Comparison of ENCODE assay signal across 1 cellular context in the genomic region with DNA sequence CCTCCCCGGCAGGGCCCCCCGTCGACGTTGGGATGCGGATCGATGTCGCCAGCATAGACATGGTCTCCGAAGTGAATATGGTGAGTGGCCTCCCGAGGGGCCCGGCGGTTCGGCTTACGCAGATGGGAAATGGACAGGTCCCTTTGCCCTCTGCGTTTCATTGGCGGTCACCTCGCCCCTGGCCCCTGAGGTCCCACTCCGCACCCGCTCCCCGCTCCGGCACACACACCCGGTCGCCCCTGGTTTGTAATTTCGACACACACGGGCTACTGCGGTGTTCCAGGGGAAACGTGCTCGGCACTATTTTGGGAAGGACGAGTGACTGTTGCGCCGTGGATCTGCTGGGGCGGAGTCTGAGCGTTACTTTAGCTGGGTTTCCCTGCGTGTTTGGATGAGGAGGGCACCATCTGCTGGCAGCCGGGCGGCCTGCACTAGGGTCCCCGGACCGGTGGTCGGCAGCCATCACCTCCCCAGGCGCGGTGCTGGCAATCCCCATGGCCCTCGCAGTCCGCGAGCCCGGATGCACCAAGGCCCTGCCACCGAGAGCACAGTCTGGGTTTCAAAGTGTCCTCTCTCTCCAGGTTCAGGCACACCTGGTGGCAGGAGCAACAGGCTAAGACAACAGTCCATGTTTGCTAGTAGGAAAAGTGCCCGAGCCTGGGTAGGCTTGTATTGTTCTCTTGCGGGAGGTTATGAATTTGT.
TF ChIP-seq lines count a peak whose summit lies in the region.

No MANE protein-coding gene starts in this region.

TF ChIP-seq in H1, 55 proteins besides CTCF, POLR2A, EP300 and RAD21 (continued from another document):
- TF ChIP-seq ASH2L (IDR thresholded peaks at IDR 0.05; ENCODE audit: low read length), result peak; percentile 78
- TF ChIP-seq, protein P1, sequence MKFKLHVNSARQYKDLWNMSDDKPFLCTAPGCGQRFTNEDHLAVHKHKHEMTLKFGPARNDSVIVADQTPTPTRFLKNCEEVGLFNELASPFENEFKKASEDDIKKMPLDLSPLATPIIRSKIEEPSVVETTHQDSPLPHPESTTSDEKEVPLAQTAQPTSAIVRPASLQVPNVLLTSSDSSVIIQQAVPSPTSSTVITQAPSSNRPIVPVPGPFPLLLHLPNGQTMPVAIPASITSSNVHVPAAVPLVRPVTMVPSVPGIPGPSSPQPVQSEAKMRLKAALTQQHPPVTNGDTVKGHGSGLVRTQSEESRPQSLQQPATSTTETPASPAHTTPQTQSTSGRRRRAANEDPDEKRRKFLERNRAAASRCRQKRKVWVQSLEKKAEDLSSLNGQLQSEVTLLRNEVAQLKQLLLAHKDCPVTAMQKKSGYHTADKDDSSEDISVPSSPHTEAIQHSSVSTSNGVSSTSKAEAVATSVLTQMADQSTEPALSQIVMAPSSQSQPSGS (IDR thresholded peaks at IDR 0.05; ENCODE audit: low read length), result no peak
- TF ChIP-seq RXRA (IDR thresholded peaks at IDR 0.05; ENCODE audit: insufficient read depth, low read depth, low read length), result no peak
- TF ChIP-seq BRCA1 (IDR thresholded peaks at IDR 0.05; ENCODE audit: low read depth, low read length), result no peak
- no peak; the same call in 1 of the 2 replicates for TF ChIP-seq CREB1 (IDR thresholded peaks at IDR 0.05)
- no peak for TF ChIP-seq POU5F1 (IDR thresholded peaks at IDR 0.05; ENCODE audit: low read depth, low read length)
- TF ChIP-seq GTF2F1 (IDR thresholded peaks at IDR 0.05; ENCODE audit: borderline replicate concordance, low read depth, low read length), result no peak
- TF ChIP-seq YY1 (IDR thresholded peaks at IDR 0.05; ENCODE audit: low read depth, low read length), result peak; percentile 85
- no peak for TF ChIP-seq GABPA (IDR thresholded peaks at IDR 0.05; ENCODE audit: borderline replicate concordance, insufficient read depth, low read length)
- no peak for TF ChIP-seq NRF1 (IDR thresholded peaks at IDR 0.05; ENCODE audit: low read depth, low read length)
- no peak for TF ChIP-seq TAF7 (optimal IDR thresholded peaks at IDR 0.05; ENCODE audit: borderline replicate concordance, low read depth, low read length)
- TF ChIP-seq RBBP5 (IDR thresholded peaks at IDR 0.05; ENCODE audit: borderline replicate concordance, low read depth, low read length), result peak; percentile 55; the same call in 1 of the 2 replicates
- no peak for TF ChIP-seq JUND (IDR thresholded peaks at IDR 0.05; ENCODE audit: low read length)
- TF ChIP-seq JUN (IDR thresholded peaks at IDR 0.05; ENCODE audit: low read depth, low read length), result no peak
- TF ChIP-seq, protein P2, sequence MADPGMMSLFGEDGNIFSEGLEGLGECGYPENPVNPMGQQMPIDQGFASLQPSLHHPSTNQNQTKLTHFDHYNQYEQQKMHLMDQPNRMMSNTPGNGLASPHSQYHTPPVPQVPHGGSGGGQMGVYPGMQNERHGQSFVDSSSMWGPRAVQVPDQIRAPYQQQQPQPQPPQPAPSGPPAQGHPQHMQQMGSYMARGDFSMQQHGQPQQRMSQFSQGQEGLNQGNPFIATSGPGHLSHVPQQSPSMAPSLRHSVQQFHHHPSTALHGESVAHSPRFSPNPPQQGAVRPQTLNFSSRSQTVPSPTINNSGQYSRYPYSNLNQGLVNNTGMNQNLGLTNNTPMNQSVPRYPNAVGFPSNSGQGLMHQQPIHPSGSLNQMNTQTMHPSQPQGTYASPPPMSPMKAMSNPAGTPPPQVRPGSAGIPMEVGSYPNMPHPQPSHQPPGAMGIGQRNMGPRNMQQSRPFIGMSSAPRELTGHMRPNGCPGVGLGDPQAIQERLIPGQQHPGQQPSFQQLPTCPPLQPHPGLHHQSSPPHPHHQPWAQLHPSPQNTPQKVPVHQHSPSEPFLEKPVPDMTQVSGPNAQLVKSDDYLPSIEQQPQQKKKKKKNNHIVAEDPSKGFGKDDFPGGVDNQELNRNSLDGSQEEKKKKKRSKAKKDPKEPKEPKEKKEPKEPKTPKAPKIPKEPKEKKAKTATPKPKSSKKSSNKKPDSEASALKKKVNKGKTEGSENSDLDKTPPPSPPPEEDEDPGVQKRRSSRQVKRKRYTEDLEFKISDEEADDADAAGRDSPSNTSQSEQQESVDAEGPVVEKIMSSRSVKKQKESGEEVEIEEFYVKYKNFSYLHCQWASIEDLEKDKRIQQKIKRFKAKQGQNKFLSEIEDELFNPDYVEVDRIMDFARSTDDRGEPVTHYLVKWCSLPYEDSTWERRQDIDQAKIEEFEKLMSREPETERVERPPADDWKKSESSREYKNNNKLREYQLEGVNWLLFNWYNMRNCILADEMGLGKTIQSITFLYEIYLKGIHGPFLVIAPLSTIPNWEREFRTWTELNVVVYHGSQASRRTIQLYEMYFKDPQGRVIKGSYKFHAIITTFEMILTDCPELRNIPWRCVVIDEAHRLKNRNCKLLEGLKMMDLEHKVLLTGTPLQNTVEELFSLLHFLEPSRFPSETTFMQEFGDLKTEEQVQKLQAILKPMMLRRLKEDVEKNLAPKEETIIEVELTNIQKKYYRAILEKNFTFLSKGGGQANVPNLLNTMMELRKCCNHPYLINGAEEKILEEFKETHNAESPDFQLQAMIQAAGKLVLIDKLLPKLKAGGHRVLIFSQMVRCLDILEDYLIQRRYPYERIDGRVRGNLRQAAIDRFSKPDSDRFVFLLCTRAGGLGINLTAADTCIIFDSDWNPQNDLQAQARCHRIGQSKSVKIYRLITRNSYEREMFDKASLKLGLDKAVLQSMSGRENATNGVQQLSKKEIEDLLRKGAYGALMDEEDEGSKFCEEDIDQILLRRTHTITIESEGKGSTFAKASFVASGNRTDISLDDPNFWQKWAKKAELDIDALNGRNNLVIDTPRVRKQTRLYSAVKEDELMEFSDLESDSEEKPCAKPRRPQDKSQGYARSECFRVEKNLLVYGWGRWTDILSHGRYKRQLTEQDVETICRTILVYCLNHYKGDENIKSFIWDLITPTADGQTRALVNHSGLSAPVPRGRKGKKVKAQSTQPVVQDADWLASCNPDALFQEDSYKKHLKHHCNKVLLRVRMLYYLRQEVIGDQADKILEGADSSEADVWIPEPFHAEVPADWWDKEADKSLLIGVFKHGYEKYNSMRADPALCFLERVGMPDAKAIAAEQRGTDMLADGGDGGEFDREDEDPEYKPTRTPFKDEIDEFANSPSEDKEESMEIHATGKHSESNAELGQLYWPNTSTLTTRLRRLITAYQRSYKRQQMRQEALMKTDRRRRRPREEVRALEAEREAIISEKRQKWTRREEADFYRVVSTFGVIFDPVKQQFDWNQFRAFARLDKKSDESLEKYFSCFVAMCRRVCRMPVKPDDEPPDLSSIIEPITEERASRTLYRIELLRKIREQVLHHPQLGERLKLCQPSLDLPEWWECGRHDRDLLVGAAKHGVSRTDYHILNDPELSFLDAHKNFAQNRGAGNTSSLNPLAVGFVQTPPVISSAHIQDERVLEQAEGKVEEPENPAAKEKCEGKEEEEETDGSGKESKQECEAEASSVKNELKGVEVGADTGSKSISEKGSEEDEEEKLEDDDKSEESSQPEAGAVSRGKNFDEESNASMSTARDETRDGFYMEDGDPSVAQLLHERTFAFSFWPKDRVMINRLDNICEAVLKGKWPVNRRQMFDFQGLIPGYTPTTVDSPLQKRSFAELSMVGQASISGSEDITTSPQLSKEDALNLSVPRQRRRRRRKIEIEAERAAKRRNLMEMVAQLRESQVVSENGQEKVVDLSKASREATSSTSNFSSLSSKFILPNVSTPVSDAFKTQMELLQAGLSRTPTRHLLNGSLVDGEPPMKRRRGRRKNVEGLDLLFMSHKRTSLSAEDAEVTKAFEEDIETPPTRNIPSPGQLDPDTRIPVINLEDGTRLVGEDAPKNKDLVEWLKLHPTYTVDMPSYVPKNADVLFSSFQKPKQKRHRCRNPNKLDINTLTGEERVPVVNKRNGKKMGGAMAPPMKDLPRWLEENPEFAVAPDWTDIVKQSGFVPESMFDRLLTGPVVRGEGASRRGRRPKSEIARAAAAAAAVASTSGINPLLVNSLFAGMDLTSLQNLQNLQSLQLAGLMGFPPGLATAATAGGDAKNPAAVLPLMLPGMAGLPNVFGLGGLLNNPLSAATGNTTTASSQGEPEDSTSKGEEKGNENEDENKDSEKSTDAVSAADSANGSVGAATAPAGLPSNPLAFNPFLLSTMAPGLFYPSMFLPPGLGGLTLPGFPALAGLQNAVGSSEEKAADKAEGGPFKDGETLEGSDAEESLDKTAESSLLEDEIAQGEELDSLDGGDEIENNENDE (IDR thresholded peaks at IDR 0.05; ENCODE audit: insufficient replicate concordance, low read length), result no peak
- TF ChIP-seq CTBP2 (IDR thresholded peaks at IDR 0.05; ENCODE audit: borderline replicate concordance, insufficient read depth, insufficient read length, low read length), result no peak
- no peak for TF ChIP-seq FOSL1 (IDR thresholded peaks at IDR 0.05; ENCODE audit: insufficient read depth, low read depth, low read length)
- TF ChIP-seq HDAC2 (IDR thresholded peaks at IDR 0.05; ENCODE audit: borderline replicate concordance in 1 of 2, low read depth in 2 of 2, low read length in 2 of 2), result peak in 1 of 2 experiments; percentile 83; a peak in 2 of 4 replicates
- no peak for TF ChIP-seq CEBPB (IDR thresholded peaks at IDR 0.05; ENCODE audit: low read depth, low read length)
- no peak for TF ChIP-seq CHD1 (IDR thresholded peaks at IDR 0.05; ENCODE audit: low read depth, low read length)
- TF ChIP-seq ZNF274 (IDR thresholded peaks at IDR 0.05; ENCODE audit: borderline replicate concordance, extremely low read depth, low read length), result no peak
- TF ChIP-seq, protein P3, sequence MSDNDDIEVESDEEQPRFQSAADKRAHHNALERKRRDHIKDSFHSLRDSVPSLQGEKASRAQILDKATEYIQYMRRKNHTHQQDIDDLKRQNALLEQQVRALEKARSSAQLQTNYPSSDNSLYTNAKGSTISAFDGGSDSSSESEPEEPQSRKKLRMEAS (IDR thresholded peaks at IDR 0.05), result peak; percentile 49; the same call in 1 of the 2 replicates
- TF ChIP-seq PHF8 (conservative IDR thresholded peaks at IDR 0.05; ENCODE audit: low read depth, low read length), result peak; percentile 27; the same call in 1 of the 2 replicates
- TF ChIP-seq SIN3A (conservative IDR thresholded peaks at IDR 0.05 in 1 of 2, IDR thresholded peaks at IDR 0.05 in 1 of 2; ENCODE audit: low read depth in 1 of 2, low read length in 2 of 2), result peak in 1 of 2 experiments; percentile 41; a peak in 2 of 4 replicates
- no peak for TF ChIP-seq CHD2 (IDR thresholded peaks at IDR 0.05; ENCODE audit: low read length)
- TF ChIP-seq RNF2 (IDR thresholded peaks at IDR 0.05; ENCODE audit: borderline replicate concordance, low read depth, low read length, missing control alignments, poor library complexity, severe bottlenecking), result no peak
- TF ChIP-seq EGR1 (IDR thresholded peaks at IDR 0.05; ENCODE audit: borderline replicate concordance, low read depth, low read length), result no peak
- TF ChIP-seq HDAC6 (IDR thresholded peaks at IDR 0.05; ENCODE audit: low read depth, low read length), result no peak
- no peak for TF ChIP-seq SP2 (IDR thresholded peaks at IDR 0.05; ENCODE audit: low read length)
- no peak for TF ChIP-seq SP4 (IDR thresholded peaks at IDR 0.05; ENCODE audit: low read length)
- no peak for TF ChIP-seq EZH2 (IDR thresholded peaks at IDR 0.05; ENCODE audit: low read depth, low read length, severe bottlenecking)
- TF ChIP-seq BCL11A (IDR thresholded peaks at IDR 0.05; ENCODE audit: low read depth in 2 of 2, low read length in 2 of 2), result no peak
- no peak for TF ChIP-seq MAFK (IDR thresholded peaks at IDR 0.05; ENCODE audit: low read depth, low read length)
- 0 out of 2 replicates have a peak, but pooled peaks have one; percentile 10 for TF ChIP-seq BACH1 (IDR thresholded peaks at IDR 0.05; ENCODE audit: low read length)
- no peak for TF ChIP-seq SRF (IDR thresholded peaks at IDR 0.05; ENCODE audit: low read depth, low read length)
- TF ChIP-seq KDM4A (IDR thresholded peaks at IDR 0.05; ENCODE audit: low read depth, low read length, severe bottlenecking), result peak; percentile 62
- no peak for TF ChIP-seq TBP (IDR thresholded peaks at IDR 0.05; ENCODE audit: low read depth, low read length)
- TF ChIP-seq CBX8 (IDR thresholded peaks at IDR 0.05; ENCODE audit: borderline replicate concordance, low read depth, low read length), result no peak
- TF ChIP-seq, protein P4, sequence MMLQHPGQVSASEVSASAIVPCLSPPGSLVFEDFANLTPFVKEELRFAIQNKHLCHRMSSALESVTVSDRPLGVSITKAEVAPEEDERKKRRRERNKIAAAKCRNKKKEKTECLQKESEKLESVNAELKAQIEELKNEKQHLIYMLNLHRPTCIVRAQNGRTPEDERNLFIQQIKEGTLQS (IDR thresholded peaks at IDR 0.05; ENCODE audit: insufficient read depth, low read depth, low read length), result no peak
- no peak for TF ChIP-seq TEAD4 (IDR thresholded peaks at IDR 0.05; ENCODE audit: low read depth, low read length)
- TF ChIP-seq TAF1 (IDR thresholded peaks at IDR 0.05; ENCODE audit: low read depth, low read length), result peak; percentile 44; the same call in 1 of the 2 replicates
- 0 out of 2 replicates have a peak, but pooled peaks have one; percentile 30 for TF ChIP-seq SUZ12 (IDR thresholded peaks at IDR 0.05; ENCODE audit: low read length)
